In the genomic region with DNA sequence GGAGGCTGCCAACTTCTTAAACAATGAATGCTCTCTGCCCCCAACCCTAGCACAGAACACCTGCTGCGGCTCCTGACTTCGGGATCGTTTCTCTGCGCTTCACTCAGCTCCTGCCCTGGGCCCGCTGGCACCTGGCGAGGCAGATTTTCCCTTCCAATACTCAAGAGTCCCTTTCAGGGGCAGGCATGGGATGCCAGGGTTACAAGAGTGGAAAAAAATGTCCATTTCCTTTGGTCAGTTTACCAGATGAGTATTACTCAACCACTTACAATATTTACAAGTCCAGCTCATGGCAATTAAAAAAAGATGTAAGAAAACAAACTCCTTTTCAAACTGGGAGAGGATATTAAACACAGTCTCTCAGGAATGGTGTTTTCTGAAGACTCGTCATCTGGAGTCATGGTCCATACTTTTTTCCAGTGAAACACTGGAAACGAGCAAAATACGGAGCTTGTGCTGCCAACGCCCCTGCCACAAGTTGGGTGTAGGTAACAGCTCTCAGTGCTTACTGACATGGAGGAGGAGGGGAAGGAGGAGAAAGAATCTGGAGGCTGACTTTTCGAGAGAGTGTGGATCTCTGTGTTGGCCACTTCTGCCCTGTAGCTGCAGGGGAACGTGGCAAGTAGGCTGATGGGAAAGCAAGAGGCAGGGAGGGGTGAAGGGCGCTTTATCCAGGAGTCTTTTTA, we compare ENCODE assay signal across 15 cellular contexts.
DNase-seq lines count a peak whose midpoint lies in the region; ATAC-seq and TF ChIP-seq lines count a peak whose summit lies in the region.
"Had no signal": no experiment of that assay in that cellular context is flagged by ENCODE, and none has a peak within 500 bp of the region (broad histone marks: within the 10 kb centered on the region; RNA-seq: fewer than 3 reads in every experiment).

No MANE protein-coding gene starts in this region.

- intact Hi-C loops in vagina (cut with DNase I) (no loop called here), left cardiac atrium (cut with DNase I) (no loop called here)

- H3K36me3 ChIP-seq in vagina, result no peaks in the 10 kb centered on the region

- no peak for TF ChIP-seq POLR2A in vagina (IDR thresholded peaks at IDR 0.05)

- H3K27me3 Mint-ChIP-seq in activated naive CD8-positive, alpha-beta T cell, result no peaks in the 10 kb centered on the region
- no peaks in the 10 kb centered on the region for H3K27me3 Mint-ChIP-seq in activated naive CD8-positive, alpha-beta T cell treated with anti-CD3 and anti-CD28 coated beads for 36 hours
- H3K27me3 Mint-ChIP-seq: activated CD8-positive, alpha-beta T cell treated with anti-CD3 and anti-CD28 coated beads for 36 hours had no signal

- H3K36me3 Mint-ChIP-seq in activated naive CD8-positive, alpha-beta T cell, result peaks cover 7% of the 10 kb centered on the region
- peaks cover 4% of the 10 kb centered on the region for H3K36me3 Mint-ChIP-seq in activated naive CD8-positive, alpha-beta T cell treated with anti-CD3 and anti-CD28 coated beads for 36 hours

- H3K27ac Mint-ChIP-seq in activated naive CD8-positive, alpha-beta T cell, result peak overlapping the region; percentile 19
- no peak overlapping the region for H3K27ac Mint-ChIP-seq in activated naive CD8-positive, alpha-beta T cell treated with anti-CD3 and anti-CD28 coated beads for 36 hours

- H3K4me1 ChIP-seq in vagina, result peaks cover 25% of the 10 kb centered on the region

- peaks cover 21% of the 10 kb centered on the region for H3K4me1 Mint-ChIP-seq in activated naive CD8-positive, alpha-beta T cell (ENCODE audit: low read depth)
- H3K4me1 Mint-ChIP-seq in activated naive CD8-positive, alpha-beta T cell treated with anti-CD3 and anti-CD28 coated beads for 36 hours, result peaks cover 34% of the 10 kb centered on the region

- no peaks in the 10 kb centered on the region for H3K27me3 ChIP-seq in vagina

- no peaks in the 10 kb centered on the region for H3K9me3 Mint-ChIP-seq in activated naive CD8-positive, alpha-beta T cell (ENCODE audit: low read depth)
- H3K9me3 Mint-ChIP-seq in activated naive CD8-positive, alpha-beta T cell treated with anti-CD3 and anti-CD28 coated beads for 36 hours, result no peaks in the 10 kb centered on the region
- H3K9me3 Mint-ChIP-seq: activated CD8-positive, alpha-beta T cell treated with anti-CD3 and anti-CD28 coated beads for 36 hours had no signal

- ATAC-seq in left cardiac atrium (no peak), HG03571 (IDR thresholded peaks at IDR 0.05; ENCODE audit: unreplicated experiment) (no peak)
- ATAC-seq: activated CD8-positive, alpha-beta T cell treated with anti-CD3 and anti-CD28 coated beads for 36 hours had no signal

- H3K9me3 ChIP-seq in vagina, result no peaks in the 10 kb centered on the region

- H3K4me3 Mint-ChIP-seq in activated naive CD8-positive, alpha-beta T cell, result no peak overlapping the region
- no peak overlapping the region for H3K4me3 Mint-ChIP-seq in activated naive CD8-positive, alpha-beta T cell treated with anti-CD3 and anti-CD28 coated beads for 36 hours
- H3K4me3 Mint-ChIP-seq: activated CD8-positive, alpha-beta T cell treated with anti-CD3 and anti-CD28 coated beads for 36 hours had no signal

- no peak overlapping the region for H3K4me3 ChIP-seq in fibroblast of mammary gland (ENCODE audit: control insufficient read depth, low read depth, low read length)
- no peak overlapping the region for H3K4me3 ChIP-seq in vagina
- H3K4me3 ChIP-seq: smooth muscle cell had no signal

- no peak for TF ChIP-seq CTCF in fibroblast of mammary gland (conservative IDR thresholded peaks at IDR 0.05; ENCODE audit: control insufficient read depth, insufficient read depth, low read depth, low read length)
- TF ChIP-seq CTCF in vagina (IDR thresholded peaks at IDR 0.05), result no peak

- peak overlapping the region; percentile 76 for H3K27ac ChIP-seq in vagina

- DNase-seq in activated naive CD8-positive, alpha-beta T cell treated with anti-CD3 and anti-CD28 coated beads for 36 hours, result no peak
- peak; percentile 75 for DNase-seq in NCI-H526 treated with DMSO at 0.1 percent for 48 hours (lab: John Stamatoyannopoulos, UW)
- DNase-seq in fibroblast of mammary gland (ENCODE audit: low read depth), result peak; percentile 37
- DNase-seq in vagina (ENCODE audit: extremely low spot score in 2 of 2), result no peak
- DNase-seq in left cardiac atrium, result no peak
- no peak for DNase-seq in activated CD4-positive, CD25-positive, alpha-beta regulatory T cell (lab: John Stamatoyannopoulos, UW)
- DNase-seq: activated CD8-positive, alpha-beta T cell treated with anti-CD3 and anti-CD28 coated beads for 36 hours; activated effector memory CD4-positive, alpha-beta T cell treated with anti-CD3 and anti-CD28 coated beads, Interleukin-2, amount 50 U/mL, for 16 hours; EL; NCI-H446; nucleus accumbens; RPMI8226 had no signal

Comparison
In these comparisons a context has a peak if more than half of its experiments do, and no peak if none do; other contexts are left out.
1. DNase-seq: peak in NCI-H526 treated with DMSO at 0.1 percent for 48 hours (single experiment) and fibroblast of mammary gland (single experiment); none in activated naive CD8-positive, alpha-beta T cell treated with anti-CD3 and anti-CD28 coated beads for 36 hours (single experiment), vagina (0 of 2), left cardiac atrium (single experiment) and activated CD4-positive, CD25-positive, alpha-beta regulatory T cell (0 of 4).